ENCODE assay signal across 18 cellular contexts in genomic region chr13:35848868-35849644, GRCh38.
"Had no signal": no experiment of that assay in that cellular context is flagged by ENCODE, and none has a peak within 500 bp of the region (broad histone marks: within the 10 kb centered on the region; RNA-seq: fewer than 3 reads in every experiment).

No MANE protein-coding gene starts in this region.

- DNase-seq: activated CD4-positive, alpha-beta T cell treated with anti-CD3 and anti-CD28 coated beads for 36 hours; activated CD4-positive, alpha-beta T cell treated with anti-CD3 and anti-CD28 coated beads, Interleukin-2, amount 50 U/mL, for 48 hours; activated naive CD4-positive, alpha-beta T cell treated with Interleukin-2 at 50 U/mL for 16 hours; activated naive CD8-positive, alpha-beta T cell treated with anti-CD3 and anti-CD28 coated beads, Interleukin-2, amount 10 ng/mL, durations not matched to agents 7 days and 5 days; amygdala; body of pancreas; central memory CD4-positive, alpha-beta T cell; colonic mucosa; erythroblast; mesendoderm; naive thymus-derived CD4-positive, alpha-beta T cell; stimulated activated naive B cell treated with anti-CD40 and anti-IgM and Interleukin-4, amounts not matched to agents 10 μg/mL and 1 μg/mL and 100 μg/mL, for 72 hours; thyroid gland had no signal

- H3K27me3 ChIP-seq: body of pancreas, colonic mucosa, neutrophil, thyroid gland had no signal

- H3K4me3 ChIP-seq: body of pancreas, colonic mucosa, thyroid gland had no signal

- H2AFZ ChIP-seq: parathyroid adenoma had no signal

- H3K27ac ChIP-seq: body of pancreas, colonic mucosa, neutrophil, parathyroid adenoma, thyroid gland had no signal

- H3K4me1 ChIP-seq: colonic mucosa, parathyroid adenoma, thyroid gland had no signal

- H3K79me2 ChIP-seq: parathyroid adenoma had no signal

- FAIRE-seq: TTC549 had no signal

- H3K9me3 ChIP-seq: body of pancreas, colonic mucosa, neutrophil, thyroid gland had no signal

- H3K36me3 ChIP-seq: colonic mucosa, neutrophil, thyroid gland had no signal

- ATAC-seq: activated CD4-positive, alpha-beta T cell treated with anti-CD3 and anti-CD28 coated beads for 36 hours; activated T-helper 17 cell treated with anti-CD3 and anti-CD28 coated beads, Interleukin-2, amount 50 U/mL, for 72 hours; body of pancreas; naive thymus-derived CD4-positive, alpha-beta T cell; stimulated activated naive B cell treated with anti-CD40 and anti-IgM and Interleukin-4, amounts not matched to agents 10 μg/mL and 1 μg/mL and 100 μg/mL, for 72 hours; WTC11 had no signal
